Comparison of ENCODE assay signal across 17 cellular contexts in genomic region chr18:49479381-49480137, GRCh38. TPM values are rescaled to one million over a fixed set of nuclear protein-coding genes. Genes with fewer than 3 reads are reported as not detected.
DNase-seq lines count a peak whose midpoint lies in the region; ATAC-seq and TF ChIP-seq lines count a peak whose summit lies in the region.
"Had no signal": no experiment of that assay in that cellular context is flagged by ENCODE, and none has a peak within 500 bp of the region (broad histone marks: within the 10 kb centered on the region; RNA-seq: fewer than 3 reads in every experiment).

No MANE protein-coding gene starts in this region.

- H3K4me1 Mint-ChIP-seq in activated T-cell treated with anti-CD3 and anti-CD28 coated beads, Interleukin-2, amount 50 U/mL, for 72 hours (ENCODE audit: low read depth) = peaks cover 37% of the 10 kb centered on the region
- H3K4me1 Mint-ChIP-seq in activated T-cell treated with anti-CD3 and anti-CD28 coated beads, Interleukin-2, amount 50 U/mL, for 4 hours (ENCODE audit: low read depth) = peaks cover 18% of the 10 kb centered on the region
- H3K4me1 Mint-ChIP-seq in central memory CD8-positive, alpha-beta T cell = peaks cover 14% of the 10 kb centered on the region

- no peak overlapping the region for H3K4me3 ChIP-seq in HEK293 (ENCODE audit: low read depth, low read length)
- no peak overlapping the region for H3K4me3 ChIP-seq in neutrophil (ENCODE audit: low read depth in 1 of 2, low read length in 1 of 2)
- H3K4me3 ChIP-seq: adrenal gland, stomach had no signal

- H3K27me3 Mint-ChIP-seq in activated T-cell treated with anti-CD3 and anti-CD28 coated beads, Interleukin-2, amount 50 U/mL, for 72 hours (ENCODE audit: low read depth) = no peaks in the 10 kb centered on the region
- no peaks in the 10 kb centered on the region for H3K27me3 Mint-ChIP-seq in activated T-cell treated with anti-CD3 and anti-CD28 coated beads, Interleukin-2, amount 50 U/mL, for 4 hours (ENCODE audit: low read depth)
- no peaks in the 10 kb centered on the region for H3K27me3 Mint-ChIP-seq in central memory CD8-positive, alpha-beta T cell

- H3K4me1 ChIP-seq in HEK293 (ENCODE audit: control insufficient read depth, insufficient read depth, low read length) = no peaks in the 10 kb centered on the region
- peaks cover 23 to 27% of the 10 kb centered on the region in 2 experiments for H3K4me1 ChIP-seq in neutrophil (ENCODE audit: control insufficient read depth in 1 of 2, insufficient read depth in 1 of 2, low read depth in 1 of 2, low read length in 1 of 2)

- no peak overlapping the region for H3K4me3 Mint-ChIP-seq in activated T-cell treated with anti-CD3 and anti-CD28 coated beads, Interleukin-2, amount 50 U/mL, for 72 hours
- H3K4me3 Mint-ChIP-seq in activated T-cell treated with anti-CD3 and anti-CD28 coated beads, Interleukin-2, amount 50 U/mL, for 4 hours = no peak overlapping the region
- no peak overlapping the region for H3K4me3 Mint-ChIP-seq in central memory CD8-positive, alpha-beta T cell

- H3K36me3 ChIP-seq in HEK293 (ENCODE audit: control insufficient read depth in 2 of 2, insufficient read depth in 1 of 2, low read length in 2 of 2) = peaks cover 40 to 46% of the 10 kb centered on the region in 2 experiments
- peaks cover 47% of the 10 kb centered on the region for H3K36me3 ChIP-seq in neutrophil

- no peaks in the 10 kb centered on the region for H3K27me3 ChIP-seq in neutrophil
- H3K27me3 ChIP-seq: adrenal gland, stomach had no signal

- no peaks in the 10 kb centered on the region for H3K9me3 Mint-ChIP-seq in activated T-cell treated with anti-CD3 and anti-CD28 coated beads, Interleukin-2, amount 50 U/mL, for 72 hours
- H3K9me3 Mint-ChIP-seq in activated T-cell treated with anti-CD3 and anti-CD28 coated beads, Interleukin-2, amount 50 U/mL, for 4 hours = no peaks in the 10 kb centered on the region
- H3K9me3 Mint-ChIP-seq in central memory CD8-positive, alpha-beta T cell = no peaks in the 10 kb centered on the region

- CTCF ChIA-PET in HEK293 (lab: Yijun Ruan, JAX) = interaction anchor here (1.2 to 1.8 kb wide), 2 partner anchors 31 to 32 kb away, joined by 4 read pairs; no protein-coding TSS in a partner anchor

- TF ChIP-seq CTCF in HEK293 (tag by site-specific recombination; IDR thresholded peaks at IDR 0.05) (no peak), neutrophil (IDR thresholded peaks at IDR 0.05) (no peak)

- POLR2A ChIA-PET in HEK293 (lab: Yijun Ruan, JAX) = interaction anchor here (2.1 kb wide), 1 partner anchor 7 kb away, joined by 12 read pairs; the partner anchor contains the start of gene C18orf32

- peaks cover 7 to 22% of the 10 kb centered on the region in 2 donors for H3K36me3 Mint-ChIP-seq in activated T-cell treated with anti-CD3 and anti-CD28 coated beads, Interleukin-2, amount 50 U/mL, for 72 hours (ENCODE audit: insufficient read depth in 2 of 2)
- peaks cover 29% of the 10 kb centered on the region for H3K36me3 Mint-ChIP-seq in activated T-cell treated with anti-CD3 and anti-CD28 coated beads, Interleukin-2, amount 50 U/mL, for 4 hours (ENCODE audit: insufficient read depth)
- peaks cover 51% of the 10 kb centered on the region for H3K36me3 Mint-ChIP-seq in central memory CD8-positive, alpha-beta T cell (ENCODE audit: insufficient read depth)

- H3K27ac ChIP-seq in HEK293 (ENCODE audit: extremely low read depth, low read depth, low read length) = no peak overlapping the region
- H3K27ac ChIP-seq in neutrophil = peak overlapping the region; percentile 32
- H3K27ac ChIP-seq: adrenal gland had no signal

- H3K9me3 ChIP-seq in HEK293 (ENCODE audit: control insufficient read depth, insufficient read depth, low read depth, low read length) (no peaks in the 10 kb centered on the region), neutrophil (no peaks in the 10 kb centered on the region)
- H3K9me3 ChIP-seq: adrenal gland, stomach had no signal

- DNase-seq in activated T-cell treated with anti-CD3 and anti-CD28 coated beads, Interleukin-2, amount 50 U/mL, for 72 hours = no peak
- DNase-seq in activated T-cell treated with anti-CD3 and anti-CD28 coated beads, Interleukin-2, amount 50 U/mL, for 4 hours = no peak
- DNase-seq in central memory CD8-positive, alpha-beta T cell (ENCODE audit: low spot score in 2 of 2) = no peak
- no peak for DNase-seq in GM03348 (ENCODE audit: low spot score)
- no peak for DNase-seq in activated CD4-positive, alpha-beta T cell treated with anti-CD3 and anti-CD28 coated beads, Interleukin-2, amount 50 U/mL, for 1 hour
- DNase-seq in T1000 (lab: John Stamatoyannopoulos, UW) = no peak
- DNase-seq: activated CD4-positive, alpha-beta T cell treated with anti-CD3 and anti-CD28 coated beads for 4 hours; activated T-cell treated with anti-CD3 and anti-CD28 coated beads, Interleukin-2, amount 50 U/mL, for 1 hour; adrenal gland; effector memory CD4-positive, alpha-beta T cell; midbrain; NCI-H187; NCI-H526; OCI-M1; stomach had no signal

- H3K27ac Mint-ChIP-seq in activated T-cell treated with anti-CD3 and anti-CD28 coated beads, Interleukin-2, amount 50 U/mL, for 72 hours = peak overlapping the region; percentile 66
- H3K27ac Mint-ChIP-seq in central memory CD8-positive, alpha-beta T cell (ENCODE audit: low read depth) = peak overlapping the region; percentile 18

- ATAC-seq in activated T-cell treated with anti-CD3 and anti-CD28 coated beads, Interleukin-2, amount 50 U/mL, for 72 hours (replicated peaks in 1 of 2) = peak in 1 of 2 donors; percentile 11
- ATAC-seq in activated T-cell treated with anti-CD3 and anti-CD28 coated beads, Interleukin-2, amount 50 U/mL, for 4 hours = no peak
- no peak for ATAC-seq in central memory CD8-positive, alpha-beta T cell (replicated peaks; ENCODE audit: extremely low read depth, poor library complexity, severe bottlenecking)

TF ChIP-seq in HEK293, 187 proteins besides CTCF, POLR2A, EP300 and RAD21 (continues in another document):
- TF ChIP-seq ZNF629 (tag by site-specific recombination; IDR thresholded peaks at IDR 0.05) (0 out of 2 replicates have a peak, but pooled peaks have one; percentile 16), ZNF747 (tag by site-specific recombination; IDR thresholded peaks at IDR 0.05) (no peak), KLF9 (tag by site-specific recombination; IDR thresholded peaks at IDR 0.05; ENCODE audit: low read depth) (no peak), ZNF621 (tag by site-specific recombination; IDR thresholded peaks at IDR 0.05) (no peak), KLF10 (tag by site-specific recombination; IDR thresholded peaks at IDR 0.05) (no peak), ZNF660 (tag by site-specific recombination; IDR thresholded peaks at IDR 0.05) (no peak), ZNF350 (tag by site-specific recombination; IDR thresholded peaks at IDR 0.05) (no peak), ZNF777 (tag by site-specific recombination; IDR thresholded peaks at IDR 0.05; ENCODE audit: borderline replicate concordance) (no peak), ZNF548 (tag by site-specific recombination; IDR thresholded peaks at IDR 0.05) (no peak), ZBTB8A (tag by site-specific recombination; IDR thresholded peaks at IDR 0.05) (no peak), ZNF121 (tag by site-specific recombination; IDR thresholded peaks at IDR 0.05) (0 out of 2 replicates have a peak, but pooled peaks have one; percentile 26), ZNF555 (tag by site-specific recombination; conservative IDR thresholded peaks at IDR 0.05) (no peak), ZNF707 (tag by site-specific recombination; IDR thresholded peaks at IDR 0.05) (no peak), SP3 (tag by site-specific recombination; IDR thresholded peaks at IDR 0.05) (0 out of 2 replicates have a peak, but pooled peaks have one; percentile 16), ZNF24 (tag by site-specific recombination; IDR thresholded peaks at IDR 0.05) (no peak), ZBTB21 (tag by site-specific recombination; IDR thresholded peaks at IDR 0.05) (no peak), ZNF140 (tag by site-specific recombination; IDR thresholded peaks at IDR 0.05) (no peak), KLF8 (tag by site-specific recombination; IDR thresholded peaks at IDR 0.05) (no peak)
- TF ChIP-seq, protein P1, sequence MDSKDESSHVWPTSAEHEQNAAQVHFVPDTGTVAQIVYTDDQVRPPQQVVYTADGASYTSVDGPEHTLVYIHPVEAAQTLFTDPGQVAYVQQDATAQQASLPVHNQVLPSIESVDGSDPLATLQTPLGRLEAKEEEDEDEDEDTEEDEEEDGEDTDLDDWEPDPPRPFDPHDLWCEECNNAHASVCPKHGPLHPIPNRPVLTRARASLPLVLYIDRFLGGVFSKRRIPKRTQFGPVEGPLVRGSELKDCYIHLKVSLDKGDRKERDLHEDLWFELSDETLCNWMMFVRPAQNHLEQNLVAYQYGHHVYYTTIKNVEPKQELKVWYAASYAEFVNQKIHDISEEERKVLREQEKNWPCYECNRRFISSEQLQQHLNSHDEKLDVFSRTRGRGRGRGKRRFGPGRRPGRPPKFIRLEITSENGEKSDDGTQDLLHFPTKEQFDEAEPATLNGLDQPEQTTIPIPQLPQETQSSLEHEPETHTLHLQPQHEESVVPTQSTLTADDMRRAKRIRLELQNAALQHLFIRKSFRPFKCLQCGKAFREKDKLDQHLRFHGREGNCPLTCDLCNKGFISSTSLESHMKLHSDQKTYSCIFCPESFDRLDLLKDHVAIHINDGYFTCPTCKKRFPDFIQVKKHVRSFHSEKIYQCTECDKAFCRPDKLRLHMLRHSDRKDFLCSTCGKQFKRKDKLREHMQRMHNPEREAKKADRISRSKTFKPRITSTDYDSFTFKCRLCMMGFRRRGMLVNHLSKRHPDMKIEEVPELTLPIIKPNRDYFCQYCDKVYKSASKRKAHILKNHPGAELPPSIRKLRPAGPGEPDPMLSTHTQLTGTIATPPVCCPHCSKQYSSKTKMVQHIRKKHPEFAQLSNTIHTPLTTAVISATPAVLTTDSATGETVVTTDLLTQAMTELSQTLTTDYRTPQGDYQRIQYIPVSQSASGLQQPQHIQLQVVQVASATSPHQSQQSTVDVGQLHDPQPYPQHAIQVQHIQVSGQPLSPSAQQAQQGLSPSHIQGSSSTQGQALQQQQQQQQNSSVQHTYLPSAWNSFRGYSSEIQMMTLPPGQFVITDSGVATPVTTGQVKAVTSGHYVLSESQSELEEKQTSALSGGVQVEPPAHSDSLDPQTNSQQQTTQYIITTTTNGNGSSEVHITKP (tag by site-specific recombination; IDR thresholded peaks at IDR 0.05) = peak; percentile 42; the same call in 1 of the 2 replicates

RNA-seq across cellular contexts. Expression of gene C18orf32, which starts 7.5 kb away (rescaled TPM):
- 10 to 100 TPM; 28.7 to 36.2 TPM for total RNA-seq in activated T-cell treated with anti-CD3 and anti-CD28 coated beads, Interleukin-2, amount 50 U/mL, for 72 hours
- total RNA-seq in activated T-cell treated with anti-CD3 and anti-CD28 coated beads, Interleukin-2, amount 50 U/mL, for 4 hours = 10 to 100 TPM; 33.0 to 43.7 (median 42.3) TPM

RNA-seq across cellular contexts. Expression of gene RPL17, which starts 12.7 kb away (rescaled TPM):
- total RNA-seq in activated T-cell treated with anti-CD3 and anti-CD28 coated beads, Interleukin-2, amount 50 U/mL, for 72 hours = 1,000 to 10,000 TPM; 1,686 to 1,835 TPM
- total RNA-seq in activated T-cell treated with anti-CD3 and anti-CD28 coated beads, Interleukin-2, amount 50 U/mL, for 4 hours = 1,000 to 10,000 TPM; 2,047 to 2,285 (median 2,225) TPM

RNA-seq across cellular contexts. Expression of gene DYM, which starts 19.1 kb away (rescaled TPM):
- total RNA-seq in activated T-cell treated with anti-CD3 and anti-CD28 coated beads, Interleukin-2, amount 50 U/mL, for 72 hours = 10 to 100 TPM; 74.9 to 91.6 TPM
- 10 to 100 TPM; 47.3 to 54.1 (median 47.5) TPM for total RNA-seq in activated T-cell treated with anti-CD3 and anti-CD28 coated beads, Interleukin-2, amount 50 U/mL, for 4 hours
